ENCODE assay signal across 20 cellular contexts in the genomic region with DNA sequence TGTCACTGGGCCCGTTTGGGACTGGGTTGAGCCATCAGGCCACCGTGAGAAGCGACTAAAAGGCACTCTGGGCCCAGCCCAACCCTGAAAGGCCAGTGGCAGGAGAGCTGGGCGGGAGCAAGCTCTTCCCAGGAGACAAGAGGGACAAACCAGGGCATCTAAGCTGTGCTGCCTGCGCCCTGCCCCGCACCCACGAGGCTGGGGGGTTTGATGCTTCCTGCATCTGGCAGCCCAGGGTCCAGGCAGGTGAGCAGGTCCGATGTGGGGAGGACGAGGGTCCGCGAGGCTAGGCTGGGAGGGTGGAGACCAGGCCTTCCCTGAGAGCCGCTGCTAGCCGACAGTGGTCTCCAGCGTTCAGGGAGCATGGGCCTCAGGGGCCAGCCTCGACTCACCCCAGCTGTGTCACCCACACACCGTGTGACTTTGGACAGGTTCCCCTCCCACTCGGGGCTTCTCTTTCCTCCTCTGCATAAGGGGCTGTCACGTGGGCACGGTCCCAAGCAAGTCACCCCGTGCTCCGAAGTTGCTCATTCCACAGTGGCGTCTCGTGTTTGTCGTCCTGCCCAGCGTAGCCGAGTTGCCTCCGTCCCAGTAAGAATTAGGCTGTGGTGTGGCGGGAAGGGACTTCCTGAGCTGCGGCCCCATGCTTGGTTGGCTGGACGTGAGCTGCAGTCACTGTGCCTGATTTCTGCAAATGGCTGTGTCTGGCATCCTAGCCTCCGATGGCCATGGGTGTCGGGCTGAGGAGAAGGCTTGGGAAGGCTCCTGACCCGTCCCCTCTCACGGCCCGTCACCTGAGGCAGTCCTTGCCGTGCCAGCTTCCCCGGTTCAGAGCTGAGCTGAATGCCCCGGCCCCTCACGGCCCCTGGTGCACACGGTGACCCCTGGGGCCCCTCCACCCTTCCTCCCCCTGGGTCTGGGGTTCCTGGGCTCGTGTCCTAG. TPM values are rescaled to one million over a fixed set of nuclear protein-coding genes. Genes with fewer than 3 reads are reported as not detected.
"Had no signal": no experiment of that assay in that cellular context is flagged by ENCODE, and none has a peak within 500 bp of the region (broad histone marks: within the 10 kb centered on the region; RNA-seq: fewer than 3 reads in every experiment).

No MANE protein-coding gene starts in this region.

- DNase-seq: activated CD4-positive, alpha-beta memory T cell treated with anti-CD3 and anti-CD28 coated beads, Interleukin-2, amount 10 ng/mL, durations not matched to agents 7 days and 5 days; activated CD4-positive, alpha-beta T cell treated with anti-CD3 and anti-CD28 coated beads for 4 hours; activated naive CD4-positive, alpha-beta T cell treated with anti-CD3 and anti-CD28 coated beads, Interleukin-2, amount 10 ng/mL, durations not matched to agents 7 days and 5 days; activated T-cell treated with anti-CD3 and anti-CD28 coated beads, Interleukin-2, amount 50 U/mL, for 24 hours; effector memory CD8-positive, alpha-beta T cell; hypothalamus; kidney; mesendoderm; stimulated activated CD4-positive, alpha-beta T cell treated with anti-CD3 and anti-CD28 coated beads, Interleukin-2, amount 100 ng/mL, for 48 hours; stimulated activated naive B cell treated with anti-CD40 and anti-IgM and Interleukin-4, amounts not matched to agents 10 μg/mL and 1 μg/mL and 100 μg/mL, for 72 hours; substantia nigra; T-helper 2 cell; trophoblast cell had no signal

- H3K36me3 Mint-ChIP-seq: natural killer cell treated with Interleukin-12 subunit alpha and Interleukin-12 subunit beta and Interleukin-15 and Interleukin-18, amount 100 ng/mL, for 72 hours had no signal

- H3K4me3 Mint-ChIP-seq: activated CD4-positive, alpha-beta memory T cell treated with anti-CD3 and anti-CD28 coated beads, Interleukin-2, amount 10 ng/mL, durations not matched to agents 7 days and 5 days; activated naive CD4-positive, alpha-beta T cell treated with anti-CD3 and anti-CD28 coated beads, Interleukin-2, amount 10 ng/mL, durations not matched to agents 7 days and 5 days; activated T-cell treated with anti-CD3 and anti-CD28 coated beads, Interleukin-2, amount 50 U/mL, for 24 hours; dendritic cell treated with granulocyte-macrophage colony-stimulating factor and Interleukin-4, amounts not matched to agents 40 ng/mL and 50 ng/mL, for 4 days; effector memory CD8-positive, alpha-beta T cell; natural killer cell treated with Interleukin-12 subunit alpha and Interleukin-12 subunit beta and Interleukin-15 and Interleukin-18, amount 100 ng/mL, for 72 hours; stimulated activated naive B cell treated with anti-CD40 and anti-IgM and Interleukin-4, amounts not matched to agents 10 μg/mL and 1 μg/mL and 100 μg/mL, for 72 hours; WTC11 had no signal

- H3K27ac ChIP-seq: ascending aorta, ovary had no signal

- H3K27me3 ChIP-seq: ascending aorta, ovary had no signal

- H3K4me1 ChIP-seq: ascending aorta had no signal

- ATAC-seq: effector memory CD8-positive, alpha-beta T cell; natural killer cell treated with Interleukin-12 subunit alpha and Interleukin-12 subunit beta and Interleukin-15 and Interleukin-18, amount 100 ng/mL, for 72 hours; stimulated activated naive B cell treated with anti-CD40 and anti-IgM and Interleukin-4, amounts not matched to agents 10 μg/mL and 1 μg/mL and 100 μg/mL, for 72 hours; WTC11 had no signal

- H3K27ac Mint-ChIP-seq: activated CD4-positive, alpha-beta memory T cell treated with anti-CD3 and anti-CD28 coated beads, Interleukin-2, amount 10 ng/mL, durations not matched to agents 7 days and 5 days; activated naive CD4-positive, alpha-beta T cell treated with anti-CD3 and anti-CD28 coated beads, Interleukin-2, amount 10 ng/mL, durations not matched to agents 7 days and 5 days; activated T-cell treated with anti-CD3 and anti-CD28 coated beads, Interleukin-2, amount 50 U/mL, for 24 hours; dendritic cell treated with granulocyte-macrophage colony-stimulating factor and Interleukin-4, amounts not matched to agents 40 ng/mL and 50 ng/mL, for 4 days; effector memory CD8-positive, alpha-beta T cell; natural killer cell treated with Interleukin-12 subunit alpha and Interleukin-12 subunit beta and Interleukin-15 and Interleukin-18, amount 100 ng/mL, for 72 hours; stimulated activated naive B cell treated with anti-CD40 and anti-IgM and Interleukin-4, amounts not matched to agents 10 μg/mL and 1 μg/mL and 100 μg/mL, for 72 hours; WTC11 had no signal

- H3K27me3 Mint-ChIP-seq: activated CD4-positive, alpha-beta memory T cell treated with anti-CD3 and anti-CD28 coated beads, Interleukin-2, amount 10 ng/mL, durations not matched to agents 7 days and 5 days; activated naive CD4-positive, alpha-beta T cell treated with anti-CD3 and anti-CD28 coated beads, Interleukin-2, amount 10 ng/mL, durations not matched to agents 7 days and 5 days; activated T-cell treated with anti-CD3 and anti-CD28 coated beads, Interleukin-2, amount 50 U/mL, for 24 hours; dendritic cell treated with granulocyte-macrophage colony-stimulating factor and Interleukin-4, amounts not matched to agents 40 ng/mL and 50 ng/mL, for 4 days; effector memory CD8-positive, alpha-beta T cell; natural killer cell treated with Interleukin-12 subunit alpha and Interleukin-12 subunit beta and Interleukin-15 and Interleukin-18, amount 100 ng/mL, for 72 hours; stimulated activated naive B cell treated with anti-CD40 and anti-IgM and Interleukin-4, amounts not matched to agents 10 μg/mL and 1 μg/mL and 100 μg/mL, for 72 hours had no signal

- H3K9me3 ChIP-seq: ascending aorta, ovary had no signal

- H3K4me1 Mint-ChIP-seq: WTC11 had no signal

- H3K36me3 ChIP-seq: ovary had no signal

- H3K9me3 Mint-ChIP-seq: activated CD4-positive, alpha-beta memory T cell treated with anti-CD3 and anti-CD28 coated beads, Interleukin-2, amount 10 ng/mL, durations not matched to agents 7 days and 5 days; activated naive CD4-positive, alpha-beta T cell treated with anti-CD3 and anti-CD28 coated beads, Interleukin-2, amount 10 ng/mL, durations not matched to agents 7 days and 5 days; activated T-cell treated with anti-CD3 and anti-CD28 coated beads, Interleukin-2, amount 50 U/mL, for 24 hours; dendritic cell treated with granulocyte-macrophage colony-stimulating factor and Interleukin-4, amounts not matched to agents 40 ng/mL and 50 ng/mL, for 4 days; effector memory CD8-positive, alpha-beta T cell; natural killer cell treated with Interleukin-12 subunit alpha and Interleukin-12 subunit beta and Interleukin-15 and Interleukin-18, amount 100 ng/mL, for 72 hours; WTC11 had no signal

- H3K4me3 ChIP-seq: ascending aorta, ovary had no signal

RNA-seq across cellular contexts. Expression of a gene that starts 15.7 kb away (rescaled TPM):
- total RNA-seq: activated CD4-positive, alpha-beta memory T cell treated with anti-CD3 and anti-CD28 coated beads, Interleukin-2, amount 10 ng/mL, durations not matched to agents 7 days and 5 days; epithelial cell of proximal tubule; natural killer cell treated with Interleukin-12 subunit alpha and Interleukin-12 subunit beta and Interleukin-15 and Interleukin-18, amount 100 ng/mL, for 72 hours had no signal

RNA-seq across cellular contexts. Expression of a gene that starts 32.5 kb away (rescaled TPM):
- total RNA-seq: activated CD4-positive, alpha-beta memory T cell treated with anti-CD3 and anti-CD28 coated beads, Interleukin-2, amount 10 ng/mL, durations not matched to agents 7 days and 5 days; bronchial epithelial cell; natural killer cell treated with Interleukin-12 subunit alpha and Interleukin-12 subunit beta and Interleukin-15 and Interleukin-18, amount 100 ng/mL, for 72 hours had no signal
